2 cellular contexts compared by ENCODE assay signal in the genomic region with DNA sequence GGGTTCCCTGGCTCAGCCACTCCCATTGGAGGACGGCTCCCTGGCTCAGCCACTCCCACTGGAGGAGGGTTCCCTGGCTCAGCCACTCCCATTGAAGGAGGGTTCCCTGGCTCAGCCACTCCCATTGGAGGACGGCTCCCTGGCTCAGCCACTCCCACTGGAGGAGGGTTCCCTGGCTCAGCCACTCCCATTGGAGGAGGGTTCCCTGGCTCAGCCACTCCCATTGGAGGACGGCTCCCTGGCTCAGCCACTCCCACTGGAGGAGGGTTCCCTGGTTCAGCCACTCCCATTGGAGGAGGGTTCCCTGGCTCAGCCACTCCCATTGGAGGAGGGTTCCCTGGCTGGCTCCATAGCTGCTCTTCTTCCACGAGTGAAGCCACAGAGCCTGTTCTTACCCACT.
TF ChIP-seq lines count a peak whose summit lies in the region.

No MANE protein-coding gene starts in this region.

TF ChIP-seq in GM12878, 131 proteins besides CTCF, POLR2A, EP300 and RAD21:
- peak; percentile 12 for TF ChIP-seq SP1 (IDR thresholded peaks at IDR 0.05; ENCODE audit: low read depth, low read length)

TF ChIP-seq in H1, 55 proteins besides CTCF, POLR2A, EP300 and RAD21:
- peak; percentile 76 for TF ChIP-seq SP1 (IDR thresholded peaks at IDR 0.05; ENCODE audit: low read depth, low read length)
